13 cellular contexts compared by ENCODE assay signal in genomic region chr6:34526241-34526972, GRCh38. TPM values are rescaled to one million over a fixed set of nuclear protein-coding genes. Genes with fewer than 3 reads are reported as not detected.
DNase-seq lines count a peak whose midpoint lies in the region; TF ChIP-seq lines count a peak whose summit lies in the region.
"Had no signal": no experiment of that assay in that cellular context is flagged by ENCODE, and none has a peak within 500 bp of the region (broad histone marks: within the 10 kb centered on the region; RNA-seq: fewer than 3 reads in every experiment).

No MANE protein-coding gene starts in this region.

- TF ChIP-seq EP300 in tibial nerve (IDR thresholded peaks at IDR 0.05): no peak

- H3K36me3 Mint-ChIP-seq in mesothelial cell of epicardium: no peaks in the 10 kb centered on the region

- no peaks in the 10 kb centered on the region for H3K27me3 ChIP-seq in tibial nerve
- H3K27me3 ChIP-seq: SJSA1, thyroid gland had no signal

- 52 to 61% methylated on average over 21 to 23 of the region's 23 CpGs for WGBS in tibial nerve, 2 donors

- H3K36me3 ChIP-seq in tibial nerve: no peaks in the 10 kb centered on the region
- H3K36me3 ChIP-seq: SJSA1, thyroid gland had no signal

- H3K4me1 ChIP-seq in tibial nerve: peaks cover 0 to 16% (median 2%) of the 10 kb centered on the region in 4 donors

- TF ChIP-seq CTCF in mesothelial cell of epicardium (IDR thresholded peaks at IDR 0.05; ENCODE audit: unreplicated experiment) (no peak), tibial nerve (IDR thresholded peaks at IDR 0.05) (no peak)

- H3K4me3 ChIP-seq in tibial nerve: peak overlapping the region in 3 of 4 donors; percentile 12 to 41 (median 33)
- H3K4me3 ChIP-seq: SJSA1 had no signal

- no peak for TF ChIP-seq POLR2A in tibial nerve (IDR thresholded peaks at IDR 0.05)

- DNase-seq in NCI-H2227 treated with DMSO at 0.1 percent for 48 hours (lab: John Stamatoyannopoulos, UW): peak; percentile 37
- no peak for DNase-seq in NCI-H2227 (lab: John Stamatoyannopoulos, UW; ENCODE audit: unreplicated experiment)
- DNase-seq in caudate nucleus (lab: John Stamatoyannopoulos, UW): no peak
- no peak for DNase-seq in mesothelial cell of epicardium (ENCODE audit: low spot score in 2 of 2, unreplicated experiment in 2 of 2)
- no peak for DNase-seq in tibial nerve (ENCODE audit: low spot score in 2 of 2)
- no peak for DNase-seq in activated CD4-positive, alpha-beta T cell treated with anti-CD3 and anti-CD28 coated beads for 48 hours
- no peak for DNase-seq in iPS-NIHi7 (ENCODE audit: extremely low spot score)
- DNase-seq in NCI-H1694 (lab: John Stamatoyannopoulos, UW): no peak

- no peaks in the 10 kb centered on the region for H3K9me3 ChIP-seq in tibial nerve
- H3K9me3 ChIP-seq: SJSA1, thyroid gland had no signal

- peaks cover 9% of the 10 kb centered on the region for H3K4me1 Mint-ChIP-seq in mesothelial cell of epicardium

- H3K9me3 Mint-ChIP-seq in mesothelial cell of epicardium: no peaks in the 10 kb centered on the region

- H3K27me3 Mint-ChIP-seq in mesothelial cell of epicardium (ENCODE audit: low read depth): peaks cover 8% of the 10 kb centered on the region

- H3K4me3 Mint-ChIP-seq in mesothelial cell of epicardium: peak overlapping the region; percentile 59

- no peak overlapping the region for H3K27ac Mint-ChIP-seq in mesothelial cell of epicardium

- H3K27ac ChIP-seq in caudate nucleus (ENCODE audit: low read depth, low read length) (peak overlapping the region; percentile 59), tibial nerve (peak overlapping the region; percentile 26 to 74 (median 38))
- H3K27ac ChIP-seq: SJSA1 had no signal

RNA-seq across cellular contexts. Expression of gene SPDEF, which starts 29.7 kb away (rescaled TPM):
- total RNA-seq in mesothelial cell of epicardium: 0.34 to 0.50 TPM (median 0.40 TPM) in 3 replicates
- not detected for total RNA-seq in tibial nerve
- total RNA-seq: A172, M059J, renal cortical epithelial cell, SJSA1, thyroid gland had no signal
